8 cellular contexts compared by ENCODE assay signal in genomic region chr11:99015634-99016454, GRCh38. TPM values are rescaled to one million over a fixed set of nuclear protein-coding genes. Genes with fewer than 3 reads are reported as not detected.
DNase-seq lines count a peak whose midpoint lies in the region; ATAC-seq, FAIRE-seq and TF ChIP-seq lines count a peak whose summit lies in the region.

No MANE protein-coding gene starts in this region.

- in situ Hi-C loops in mammary epithelial cell (cut with MboI; ENCODE audit: low sequenced_read_pairs in 2 of 2) = no loop called here

- H3K27me3 ChIP-seq in AG04450 (ENCODE audit: control insufficient read depth, insufficient read depth, low read length) (no peaks in the 10 kb centered on the region), mammary epithelial cell (ENCODE audit: insufficient read depth, low read length) (peaks cover 3% of the 10 kb centered on the region), lung (ENCODE audit: control insufficient read depth, insufficient read depth) (no peaks in the 10 kb centered on the region)

- CTCF ChIA-PET in AG04450 (lab: Charles Lee) = interaction anchor here (0.6 to 5.7 kb wide), 24 partner anchors 8 to 1406 kb away, joined by 3 to 54 read pairs (median 3); no protein-coding TSS in a partner anchor
- CTCF ChIA-PET in mammary epithelial cell (lab: Charles Lee; ENCODE audit: low non-redundant PET) = no interaction called here
- CTCF ChIA-PET in activated naive CD4-positive, alpha-beta T cell treated with anti-CD3 and anti-CD28 coated beads, Interleukin-2, amount 10 ng/mL, durations not matched to agents 7 days and 5 days (lab: Charles Lee) = interaction anchor here (0.7 to 1.4 kb wide), 4 partner anchors 10 to 813 kb away, joined by 3 to 7 read pairs (median 4); no protein-coding TSS in a partner anchor

- H3K4me3 Mint-ChIP-seq in activated naive CD4-positive, alpha-beta T cell treated with anti-CD3 and anti-CD28 coated beads, Interleukin-2, amount 10 ng/mL, durations not matched to agents 7 days and 5 days = no peak overlapping the region

- H3K27me3 Mint-ChIP-seq in activated naive CD4-positive, alpha-beta T cell treated with anti-CD3 and anti-CD28 coated beads, Interleukin-2, amount 10 ng/mL, durations not matched to agents 7 days and 5 days = peaks cover 14% of the 10 kb centered on the region

- TF ChIP-seq POLR2A in GM12891 (IDR thresholded peaks at IDR 0.05; ENCODE audit: low read depth, low read length) = no peak

- POLR2A ChIA-PET in AG04450 (lab: Yijun Ruan, JAX) = no interaction called here

- dilution Hi-C loops in mammary epithelial cell (cut with HindIII; ENCODE audit: low sequenced_read_pairs) = no loop called here

- H3K4me2 ChIP-seq in mammary epithelial cell (ENCODE audit: insufficient read depth, low read depth, low read length) = no peak overlapping the region

- peak; percentile 4 for DNase-seq in AG04450 (ENCODE audit: low read depth, low spot score)
- DNase-seq in GM12891 (ENCODE audit: insufficient read length, low spot score) = peak; percentile 9
- DNase-seq in NCI-H524 (lab: John Stamatoyannopoulos, UW) = peak; percentile 29 to 65
- DNase-seq in mammary epithelial cell = peak; percentile 14
- DNase-seq in lung (ENCODE audit: low spot score) = no peak
- DNase-seq in activated naive CD4-positive, alpha-beta T cell treated with anti-CD3 and anti-CD28 coated beads, Interleukin-2, amount 10 ng/mL, durations not matched to agents 7 days and 5 days = no peak

- intact Hi-C loops in mammary epithelial cell (cut with micrococcal nuclease) = loop anchor here (1.0 to 10.0 kb wide), 3 partner anchors 1071 to 1875 kb away; no protein-coding TSS in a partner anchor

- H3K9me3 ChIP-seq in AG04450 (ENCODE audit: control insufficient read depth, insufficient read depth, low read length) = peaks cover 3% of the 10 kb centered on the region; the same call in 1 of the 2 replicates
- no peaks in the 10 kb centered on the region for H3K9me3 ChIP-seq in mammary epithelial cell (replicated peaks; ENCODE audit: insufficient read depth, low read length)
- peaks cover 0 to under 1% of the 10 kb centered on the region in 2 donors for H3K9me3 ChIP-seq in lung (ENCODE audit: control insufficient read depth in 2 of 2, insufficient read depth in 1 of 2, low read length in 1 of 2)

- H3K4me3 ChIP-seq in AG04450 (ENCODE audit: low read depth, low read length) (no peak overlapping the region), mammary epithelial cell (replicated peaks in 1 of 3; ENCODE audit: insufficient read depth in 1 of 3, low read depth in 2 of 3, low read length in 3 of 3) (no peak overlapping the region), lung (no peak overlapping the region)

- H3K27ac Mint-ChIP-seq in activated naive CD4-positive, alpha-beta T cell treated with anti-CD3 and anti-CD28 coated beads, Interleukin-2, amount 10 ng/mL, durations not matched to agents 7 days and 5 days = no peak overlapping the region

- no peaks in the 10 kb centered on the region for H3K79me2 ChIP-seq in mammary epithelial cell (ENCODE audit: insufficient read depth, low read length)

- no peaks in the 10 kb centered on the region for H4K20me1 ChIP-seq in mammary epithelial cell (ENCODE audit: insufficient read depth, low read length)

- no peak overlapping the region for H2AFZ ChIP-seq in mammary epithelial cell (ENCODE audit: low read depth, low read length)

- H3K9me3 Mint-ChIP-seq in activated naive CD4-positive, alpha-beta T cell treated with anti-CD3 and anti-CD28 coated beads, Interleukin-2, amount 10 ng/mL, durations not matched to agents 7 days and 5 days = no peaks in the 10 kb centered on the region

- ATAC-seq in HG03045 (IDR thresholded peaks at IDR 0.05; ENCODE audit: unreplicated experiment) (peak; percentile 45), lung (ENCODE audit: insufficient read depth, low FRiP score) (no peak), HG02571 (IDR thresholded peaks at IDR 0.05; ENCODE audit: unreplicated experiment) (no peak)

- WGBS in mammary epithelial cell (ENCODE audit: low coverage, missing lambda C conversion rate) = 11% methylated on average over 3 of the region's 3 CpGs
- 14 to 18% methylated on average over 3 of the region's 3 CpGs for WGBS in lung, 2 donors

- TF ChIP-seq CTCF in AG04450 (IDR thresholded peaks at IDR 0.05; ENCODE audit: low read depth, low read length) (peak; percentile 93), mammary epithelial cell (conservative IDR thresholded peaks at IDR 0.05 in 1 of 2, IDR thresholded peaks at IDR 0.05 in 1 of 2; ENCODE audit: extremely low read depth in 1 of 2, insufficient read depth in 1 of 2, low read depth in 1 of 2, low read length in 2 of 2) (peak; percentile 87 to 93), lung (IDR thresholded peaks at IDR 0.05; ENCODE audit: control extremely low read depth, extremely low read depth) (peak; percentile 42)

- no peaks in the 10 kb centered on the region for H3K36me3 Mint-ChIP-seq in activated naive CD4-positive, alpha-beta T cell treated with anti-CD3 and anti-CD28 coated beads, Interleukin-2, amount 10 ng/mL, durations not matched to agents 7 days and 5 days

- no TSS peak for BruUV-seq in mammary epithelial cell (replicated peaks; lab: Mats Ljungman, UMichigan)

- peak; percentile 85 for FAIRE-seq in GM12891 (lab: Jason Lieb, UNC)

- H3K27ac ChIP-seq in AG04450 (ENCODE audit: low read depth, low read length) (no peak overlapping the region), mammary epithelial cell (ENCODE audit: insufficient read depth, low read depth, low read length) (no peak overlapping the region), lung (ENCODE audit: low read depth in 1 of 2, low read length in 1 of 2) (no peak overlapping the region)

- no peaks in the 10 kb centered on the region for H3K36me3 ChIP-seq in mammary epithelial cell (ENCODE audit: insufficient read depth, low read length)
- no peaks in the 10 kb centered on the region for H3K36me3 ChIP-seq in lung (ENCODE audit: control insufficient read depth in 2 of 2, insufficient read depth in 2 of 2, low read length in 2 of 2)

- H3K4me1 ChIP-seq in mammary epithelial cell (ENCODE audit: insufficient read depth, low read length) = no peaks in the 10 kb centered on the region
- no peaks in the 10 kb centered on the region for H3K4me1 ChIP-seq in lung (ENCODE audit: control insufficient read depth in 2 of 2, insufficient read depth in 2 of 2, low read length in 2 of 2)

- no peak overlapping the region for H3K9ac ChIP-seq in mammary epithelial cell (ENCODE audit: insufficient read depth, low read length)

- peaks cover 4% of the 10 kb centered on the region for H3K4me1 Mint-ChIP-seq in activated naive CD4-positive, alpha-beta T cell treated with anti-CD3 and anti-CD28 coated beads, Interleukin-2, amount 10 ng/mL, durations not matched to agents 7 days and 5 days

TF ChIP-seq in GM12891, 5 proteins besides CTCF, POLR2A, EP300 and RAD21:
- no peak for TF ChIP-seq POU2F2 (IDR thresholded peaks at IDR 0.05; ENCODE audit: low read depth, low read length)
- TF ChIP-seq TAF1 (IDR thresholded peaks at IDR 0.05; ENCODE audit: low read depth, low read length) = no peak
- TF ChIP-seq SPI1 (IDR thresholded peaks at IDR 0.05; ENCODE audit: low read depth, low read length) = peak; percentile 38; the same call in 1 of the 2 replicates
- TF ChIP-seq PAX5 (IDR thresholded peaks at IDR 0.05; ENCODE audit: insufficient read depth, low read length, severe bottlenecking) = no peak
- TF ChIP-seq POLR2AphosphoS5 (IDR thresholded peaks at IDR 0.05; ENCODE audit: low read depth, low read length) = no peak

RNA-seq across cellular contexts. Expression of gene CNTN5, which starts 4.9 kb away (rescaled TPM):
- not detected in 2 replicates for polyA plus RNA-seq in AG04450 (2011; rRNA removed)
- 0.52 TPM in 1 of 2 replicates, not detected in the other for polyA minus RNA-seq in AG04450 (2011; rRNA and poly(A)+ RNA removed)
- polyA plus RNA-seq in GM12891 (2012; ENCODE audit: low read depth, missing spikeins) = not detected
- total RNA-seq in mammary epithelial cell = not detected
- not detected for polyA plus RNA-seq in mammary epithelial cell
- not detected for polyA minus RNA-seq in mammary epithelial cell
- under 1 TPM; 0.63 to 0.80 TPM for total RNA-seq in lung
- under 1 TPM; 0.10 to 0.25 TPM for polyA plus RNA-seq in lung

Comparison
In these comparisons a context has a peak if more than half of its experiments do, and no peak if none do; other contexts are left out.
1. DNase-seq: peak in AG04450 (single experiment), GM12891 (single experiment), NCI-H524 (2 of 2) and mammary epithelial cell (single experiment); none in lung (single experiment) and activated naive CD4-positive, alpha-beta T cell treated with anti-CD3 and anti-CD28 coated beads, Interleukin-2, amount 10 ng/mL, durations not matched to agents 7 days and 5 days (single experiment).
2. CTCF ChIP-seq: peak in every context shown above with its lines; median percentile 93 in AG04450; 90 in mammary epithelial cell; 42 in lung.